ENCODE assay signal across 8 cellular contexts in the genomic region with DNA sequence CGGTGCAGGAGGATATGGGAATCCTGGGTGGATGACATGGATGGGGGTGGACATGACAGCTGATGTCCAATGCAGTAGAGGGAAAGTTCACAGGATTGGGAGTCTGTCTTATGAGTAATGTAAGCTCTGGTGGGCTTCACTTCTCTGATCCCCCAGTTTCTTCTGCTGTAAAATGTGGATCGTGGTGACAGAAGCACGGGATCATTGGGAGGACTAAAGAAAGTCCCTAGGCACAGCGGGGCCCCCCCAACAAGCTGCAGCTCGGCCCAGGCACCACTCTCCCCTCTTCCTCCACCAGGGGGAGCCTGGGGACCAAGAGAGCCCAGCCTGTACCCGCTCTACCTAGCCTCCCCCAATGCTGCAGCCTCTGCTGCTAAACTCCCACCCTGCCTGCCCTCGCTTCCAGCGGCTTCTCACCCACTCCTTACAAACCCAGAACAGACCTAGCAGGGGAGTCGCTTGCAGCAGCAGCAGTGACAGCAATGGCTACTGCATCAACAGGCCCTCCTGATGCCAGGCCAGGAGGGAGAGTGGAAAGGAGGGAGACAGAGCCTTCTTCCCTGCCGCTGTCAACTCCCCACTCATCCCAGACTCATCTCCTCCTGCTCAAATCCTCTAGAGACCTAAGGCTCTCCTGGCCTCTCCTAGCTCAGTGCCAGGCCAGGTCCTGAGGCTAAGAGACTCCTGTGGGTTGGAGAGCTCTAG. TPM values are rescaled to one million over a fixed set of nuclear protein-coding genes. Genes with fewer than 3 reads are reported as not detected.
DNase-seq lines count a peak whose midpoint lies in the region; ATAC-seq and TF ChIP-seq lines count a peak whose summit lies in the region.

No MANE protein-coding gene starts in this region.

- H2AFZ ChIP-seq in osteoblast (ENCODE audit: low read length), result no peak overlapping the region

- TF ChIP-seq CTCF in fibroblast of villous mesenchyme (IDR thresholded peaks at IDR 0.05; ENCODE audit: insufficient read depth, low read depth, low read length) (peak; percentile 80), osteoblast (IDR thresholded peaks at IDR 0.05; ENCODE audit: extremely low read depth, low read depth, low read length) (peak; percentile 87), tibial artery (IDR thresholded peaks at IDR 0.05) (peak; percentile 60 to 61)

- H3K27ac ChIP-seq in osteoblast (ENCODE audit: low read depth, low read length) (no peak overlapping the region), tibial artery (no peak overlapping the region)

- peaks cover 9% of the 10 kb centered on the region for H4K20me1 ChIP-seq in osteoblast (ENCODE audit: insufficient read depth, low read length)

- H3K36me3 ChIP-seq in osteoblast (ENCODE audit: insufficient read depth, low read length), result no peaks in the 10 kb centered on the region
- no peaks in the 10 kb centered on the region for H3K36me3 ChIP-seq in tibial artery

- peaks cover 49% of the 10 kb centered on the region for H3K27me3 ChIP-seq in osteoblast (ENCODE audit: insufficient read depth, low read length)
- no peaks in the 10 kb centered on the region for H3K27me3 ChIP-seq in tibial artery

- intact Hi-C loops in tibial artery (cut with DNase I; ENCODE audit: low total_unique reads), result loop anchor here (5.0 kb wide), 1 partner anchor 125 kb away; no protein-coding TSS in a partner anchor

- H3K4me1 ChIP-seq in osteoblast (ENCODE audit: insufficient read depth, low read length) (peaks cover 20% of the 10 kb centered on the region), tibial artery (peaks cover 0 to 30% (median 12%) of the 10 kb centered on the region in 4 donors)

- peak; percentile 48 for DNase-seq in SIG-M5 treated with dmso at 0.1 percent for 504 hours (lab: John Stamatoyannopoulos, UW; ENCODE audit: unreplicated experiment)
- no peak for DNase-seq in SIG-M5 (lab: John Stamatoyannopoulos, UW)
- peak; percentile 52 for DNase-seq in RKO (ENCODE audit: low spot score)
- DNase-seq in activated effector memory CD4-positive, alpha-beta T cell treated with Interleukin-2 at 50 U/mL for 16 hours, result peak; percentile 45
- peak; percentile 41 for DNase-seq in fibroblast of villous mesenchyme (ENCODE audit: low read depth)
- DNase-seq in osteoblast (ENCODE audit: insufficient read length, low spot score, missing footprints), result peak; percentile 96
- DNase-seq in tibial artery, result peak; percentile 41 to 68

- H3K4me3 ChIP-seq in fibroblast of villous mesenchyme (ENCODE audit: low read depth, low read length), result no peak overlapping the region
- H3K4me3 ChIP-seq in osteoblast (ENCODE audit: insufficient read depth, low read length), result no peak overlapping the region
- no peak overlapping the region for H3K4me3 ChIP-seq in tibial artery

- no peaks in the 10 kb centered on the region for H3K9me3 ChIP-seq in osteoblast (ENCODE audit: low read depth, low read length)
- H3K9me3 ChIP-seq in tibial artery, result no peaks in the 10 kb centered on the region

- H3K79me2 ChIP-seq in osteoblast (ENCODE audit: insufficient read depth, low read length), result no peaks in the 10 kb centered on the region

- ATAC-seq in HG03378 (IDR thresholded peaks at IDR 0.05; ENCODE audit: unreplicated experiment), result peak; percentile 61

- H3K4me2 ChIP-seq in osteoblast (ENCODE audit: insufficient read depth, low read length), result no peak overlapping the region

RNA-seq across cellular contexts. Expression of a gene that starts 36.1 kb away (rescaled TPM):
- total RNA-seq in fibroblast of villous mesenchyme, result 11.0 and 13.8 TPM in 2 replicates
- 10.1 and 14.7 TPM in 2 replicates for total RNA-seq in osteoblast
